Comparison of ENCODE assay signal across 1 cellular context in genomic region chrX:154458954-154459829, GRCh38.
TF ChIP-seq lines count a peak whose summit lies in the region.

No MANE protein-coding gene starts in this region.

TF ChIP-seq in H1, 55 proteins besides CTCF, POLR2A, EP300 and RAD21:
- TF ChIP-seq TCF12 (IDR thresholded peaks at IDR 0.05; ENCODE audit: low read depth, low read length) (no peak), HDAC6 (IDR thresholded peaks at IDR 0.05; ENCODE audit: low read depth, low read length) (no peak), RFX5 (IDR thresholded peaks at IDR 0.05; ENCODE audit: borderline replicate concordance, low read depth, low read length) (no peak), MAX (IDR thresholded peaks at IDR 0.05) (no peak), CHD7 (IDR thresholded peaks at IDR 0.05; ENCODE audit: insufficient replicate concordance, low read length) (no peak), SP2 (IDR thresholded peaks at IDR 0.05; ENCODE audit: low read length) (no peak), SP1 (IDR thresholded peaks at IDR 0.05; ENCODE audit: low read depth, low read length) (no peak), CHD2 (IDR thresholded peaks at IDR 0.05; ENCODE audit: low read length) (no peak), SP4 (IDR thresholded peaks at IDR 0.05; ENCODE audit: low read length) (no peak)
